In the genomic region with DNA sequence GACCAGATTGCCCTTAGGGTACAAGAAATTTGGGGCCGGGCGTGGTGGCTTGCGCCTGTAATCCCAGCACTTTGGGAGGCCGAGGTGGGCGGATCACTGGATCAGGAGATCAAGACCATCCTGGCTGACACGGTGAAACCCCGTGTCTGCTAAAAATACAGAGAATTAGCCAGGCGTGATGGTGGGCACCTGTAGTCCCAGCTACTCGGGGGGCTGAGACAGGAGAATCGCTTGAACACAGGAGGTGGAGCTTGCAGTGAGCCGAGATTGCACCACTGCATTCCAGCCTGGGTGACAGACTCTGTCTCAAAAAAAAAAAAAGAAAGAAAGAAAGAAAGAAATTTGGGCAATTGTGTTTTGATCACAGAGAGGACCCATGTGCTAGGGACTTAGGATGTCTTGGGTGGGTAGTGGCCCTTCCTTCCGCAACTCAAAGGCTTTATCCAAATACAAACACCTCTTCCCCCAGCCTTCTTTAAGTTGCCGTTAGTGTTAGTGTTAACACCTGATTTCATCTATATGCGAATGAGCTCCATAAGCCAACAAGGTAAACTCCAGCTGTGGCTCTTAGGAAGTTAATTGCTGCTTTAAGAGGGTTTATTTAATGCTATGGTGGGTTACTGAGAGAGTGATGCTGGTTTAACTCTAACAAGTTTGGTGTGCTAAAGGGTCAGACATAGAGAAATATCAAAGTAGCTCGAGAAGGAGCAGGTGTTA, we compare ENCODE assay signal across 13 cellular contexts. TPM values are rescaled to one million over a fixed set of nuclear protein-coding genes. Genes with fewer than 3 reads are reported as not detected.
DNase-seq lines count a peak whose midpoint lies in the region; ATAC-seq and TF ChIP-seq lines count a peak whose summit lies in the region.
"Had no signal": no experiment of that assay in that cellular context is flagged by ENCODE, and none has a peak within 500 bp of the region (broad histone marks: within the 10 kb centered on the region; RNA-seq: fewer than 3 reads in every experiment).

No MANE protein-coding gene starts in this region.

- in situ Hi-C loops in transverse colon (cut with MboI; ENCODE audit: low pct_ligation_motif_present in 1 of 4, low pct_unique_long_range_greater_than_20kb in 1 of 4, low sequenced_read_pairs in 3 of 4), result loop anchor here in 1 of 4 donors (10.0 kb wide), 1 partner anchor 105 kb away; no protein-coding TSS in a partner anchor

- TF ChIP-seq CTCF in SU-DHL-6 (IDR thresholded peaks at IDR 0.05; ENCODE audit: insufficient read depth, low read length, poor library complexity, severe bottlenecking) (no peak), stomach (IDR thresholded peaks at IDR 0.05) (no peak), transverse colon (IDR thresholded peaks at IDR 0.05) (no peak)

- H3F3A ChIP-seq in SU-DHL-6 (ENCODE audit: insufficient read depth), result peaks cover 60% of the 10 kb centered on the region

- peaks cover 8% of the 10 kb centered on the region for H3K36me3 ChIP-seq in SU-DHL-6 (ENCODE audit: low read length)
- H3K36me3 ChIP-seq in stomach, result no peaks in the 10 kb centered on the region
- H3K36me3 ChIP-seq in transverse colon, result no peaks in the 10 kb centered on the region
- H3K36me3 ChIP-seq: BE2C had no signal

- no peaks in the 10 kb centered on the region for H3K9me3 ChIP-seq in SU-DHL-6 (ENCODE audit: insufficient read depth, low read length)
- no peaks in the 10 kb centered on the region for H3K9me3 ChIP-seq in stomach
- H3K9me3 ChIP-seq in transverse colon, result no peaks in the 10 kb centered on the region
- H3K9me3 ChIP-seq: BE2C had no signal

- H3K4me3 ChIP-seq in SU-DHL-6 (ENCODE audit: insufficient read depth, low read length, poor library complexity, severe bottlenecking) (peak overlapping the region; percentile 61), stomach (no peak overlapping the region), transverse colon (no peak overlapping the region)

- peak; percentile 31 for ATAC-seq in GM18502 (IDR thresholded peaks at IDR 0.05; ENCODE audit: poor library complexity, unreplicated experiment)
- ATAC-seq in GM19463 (IDR thresholded peaks at IDR 0.05; ENCODE audit: unreplicated experiment), result peak; percentile 17
- peak; percentile 25 for ATAC-seq in HG02885 (IDR thresholded peaks at IDR 0.05; ENCODE audit: poor library complexity, unreplicated experiment)

- TF ChIP-seq POLR2A in stomach (IDR thresholded peaks at IDR 0.05), result no peak
- no peak for TF ChIP-seq POLR2A in transverse colon (IDR thresholded peaks at IDR 0.05)

- H3K9me2 ChIP-seq in SU-DHL-6 (replicated peaks; ENCODE audit: insufficient read depth, low read length), result no peaks in the 10 kb centered on the region

- H3K4me1 ChIP-seq in stomach (no peaks in the 10 kb centered on the region), transverse colon (no peaks in the 10 kb centered on the region)
- H3K4me1 ChIP-seq: BE2C had no signal

- H3K4me2 ChIP-seq in SU-DHL-6 (ENCODE audit: low read depth, low read length, poor library complexity, severe bottlenecking), result peak overlapping the region; percentile 98

- H3K27ac ChIP-seq in SU-DHL-6 (ENCODE audit: low read depth, low read length), result peak overlapping the region; percentile 99
- H3K27ac ChIP-seq in stomach, result peak overlapping the region in 1 of 5 donors; percentile 1
- peak overlapping the region in 2 of 4 donors; percentile 16 to 32 for H3K27ac ChIP-seq in transverse colon

- H2AFZ ChIP-seq in SU-DHL-6 (ENCODE audit: low read depth, low read length, severe bottlenecking), result no peak overlapping the region

- H3K9ac ChIP-seq in SU-DHL-6 (ENCODE audit: low read length), result peak overlapping the region; percentile 93

- intact Hi-C loops in stomach (cut with DNase I; ENCODE audit: low total_unique reads), result no loop called here
- intact Hi-C loops in transverse colon (cut with DNase I; ENCODE audit: low total_unique reads), result no loop called here

- 68 to 76% (median 74%) methylated on average over 15 of the region's 15 CpGs for WGBS in stomach, 5 donors
- 65 to 69% methylated on average over 10 to 15 of the region's 15 CpGs for WGBS in transverse colon (ENCODE audit: low coverage in 1 of 2), 2 donors

- H3K27me3 ChIP-seq in SU-DHL-6 (ENCODE audit: low read length) (no peaks in the 10 kb centered on the region), stomach (no peaks in the 10 kb centered on the region), transverse colon (peaks cover 7% of the 10 kb centered on the region)
- H3K27me3 ChIP-seq: BE2C had no signal

- H3K79me2 ChIP-seq in SU-DHL-6 (ENCODE audit: insufficient read depth, low read length), result peaks cover 50% of the 10 kb centered on the region

- DNase-seq in DMS 273 (lab: John Stamatoyannopoulos, UW; ENCODE audit: unreplicated experiment) (no peak), stomach (no peak), ecto neural progenitor cell (ENCODE audit: low spot score) (no peak), transverse colon (no peak)
- DNase-seq: activated CD4-positive, alpha-beta memory T cell treated with anti-CD3 and anti-CD28 coated beads, Interleukin-2, amount 10 ng/mL, durations not matched to agents 7 days and 5 days; activated naive CD4-positive, alpha-beta T cell treated with anti-CD3 and anti-CD28 coated beads, Interleukin-2, amount 50 U/mL, for 16 hours; BE2C; H7 had no signal

- no peaks in the 10 kb centered on the region for H4K20me1 ChIP-seq in SU-DHL-6 (ENCODE audit: low read depth, low read length)

- TF ChIP-seq EP300 in stomach (IDR thresholded peaks at IDR 0.05), result no peak
- no peak for TF ChIP-seq EP300 in transverse colon (IDR thresholded peaks at IDR 0.05; ENCODE audit: low read depth)

RNA-seq across cellular contexts. Expression of a gene that starts 8.6 kb away (rescaled TPM):
- 1 to 10 TPM in 4 of 5 donors, under 1 TPM in 1; 0.92 to 9.4 (median 5.4) TPM for total RNA-seq in stomach
- polyA plus RNA-seq in stomach, result 1 to 10 TPM; 1.7 to 3.4 (median 2.1) TPM
- total RNA-seq in transverse colon, result 1 to 10 TPM in 2 of 4 donors, not detected in 2; 2.5 to 3.0 TPM
- total RNA-seq: activated CD4-positive, alpha-beta memory T cell treated with anti-CD3 and anti-CD28 coated beads, Interleukin-2, amount 10 ng/mL, durations not matched to agents 7 days and 5 days; T-helper 1 cell treated with Interleukin-12 subunit alpha and Interleukin-12 subunit beta and Interleukin-4 antibody, amounts not matched to agents 30 ng/mL and 1 ng/mL, for 36 hours had no signal

RNA-seq across cellular contexts. Expression of a gene that starts 54.4 kb away (rescaled TPM):
- 10 to 100 TPM in 4 of 5 donors, not detected in 1; 12.3 to 56.2 (median 31.4) TPM for total RNA-seq in stomach
- 10 to 100 TPM; 20.3 to 28.1 (median 20.4) TPM for polyA plus RNA-seq in stomach
- 10 to 100 TPM in 3 of 4 donors, 1 to 10 TPM in 1; 5.2 to 48.4 (median 21.5) TPM for total RNA-seq in transverse colon

RNA-seq across cellular contexts. Expression of a gene that starts 55.1 kb away (rescaled TPM):
- total RNA-seq in stomach (100 to 1,000 TPM in 4 of 5 donors, 10 to 100 TPM in 1; 83.1 to 755 (median 259) TPM), transverse colon (100 to 1,000 TPM in 2 of 4 donors, 10 to 100 TPM in 2; 81.9 to 209 (median 115) TPM)
- 100 to 1,000 TPM in 1 of 3 donors, 10 to 100 TPM in 2; 73.9 to 112 (median 77.0) TPM for polyA plus RNA-seq in stomach
- total RNA-seq: activated CD4-positive, alpha-beta memory T cell treated with anti-CD3 and anti-CD28 coated beads, Interleukin-2, amount 10 ng/mL, durations not matched to agents 7 days and 5 days; T-helper 1 cell treated with Interleukin-12 subunit alpha and Interleukin-12 subunit beta and Interleukin-4 antibody, amounts not matched to agents 30 ng/mL and 1 ng/mL, for 36 hours had no signal
